18 cellular contexts compared by ENCODE assay signal in genomic region chr12:87142346-87142745, GRCh38.
"Had no signal": no experiment of that assay in that cellular context is flagged by ENCODE, and none has a peak within 500 bp of the region (broad histone marks: within the 10 kb centered on the region; RNA-seq: fewer than 3 reads in every experiment).

No MANE protein-coding gene starts in this region.

- H3K4me3 ChIP-seq: lower lobe of right lung, right lobe of liver, thyroid gland had no signal

- H3K36me3 ChIP-seq: brain microvascular endothelial cell, lower lobe of right lung, neutrophil, right lobe of liver, thyroid gland had no signal

- DNase-seq: activated CD4-positive, alpha-beta T cell treated with anti-CD3 and anti-CD28 coated beads, Interleukin-2, amount 10 ng/mL, durations not matched to agents 24 days and 14 days; activated CD8-positive, alpha-beta T cell treated with anti-CD3 and anti-CD28 coated beads for 36 hours; activated naive CD4-positive, alpha-beta T cell treated with Interleukin-2 at 50 U/mL for 16 hours; activated naive CD8-positive, alpha-beta T cell treated with anti-CD3 and anti-CD28 coated beads, Interleukin-2, amount 10 ng/mL, durations not matched to agents 7 days and 5 days; activated T-cell treated with anti-CD3 and anti-CD28 coated beads, Interleukin-2, amount 50 U/mL, for 1 hour; brain microvascular endothelial cell; cortex of kidney; effector CD4-positive, alpha-beta T cell; head of caudate nucleus; lower lobe of right lung; right lobe of liver; stimulated activated naive B cell treated with anti-CD40 and anti-IgM and Interleukin-4, amounts not matched to agents 10 μg/mL and 1 μg/mL and 100 μg/mL, for 72 hours; T-cell; thyroid gland had no signal

- H3K9me3 Mint-ChIP-seq: activated CD4-positive, alpha-beta T cell treated with anti-CD3 and anti-CD28 coated beads, Interleukin-2, amount 10 ng/mL, durations not matched to agents 24 days and 14 days had no signal

- H3K27me3 Mint-ChIP-seq: activated CD4-positive, alpha-beta T cell treated with anti-CD3 and anti-CD28 coated beads, Interleukin-2, amount 10 ng/mL, durations not matched to agents 24 days and 14 days; activated CD8-positive, alpha-beta T cell treated with anti-CD3 and anti-CD28 coated beads for 36 hours; activated naive CD8-positive, alpha-beta T cell treated with anti-CD3 and anti-CD28 coated beads, Interleukin-2, amount 10 ng/mL, durations not matched to agents 7 days and 5 days; activated T-helper 17 cell treated with anti-CD3 and anti-CD28 coated beads, Interleukin-2, amount 50 U/mL, for 72 hours; natural killer cell treated with Interleukin-12 subunit alpha and Interleukin-12 subunit beta and Interleukin-15 and Interleukin-18, amount 100 ng/mL, for 72 hours; stimulated activated naive B cell treated with anti-CD40 and anti-IgM and Interleukin-4, amounts not matched to agents 10 μg/mL and 1 μg/mL and 100 μg/mL, for 72 hours; T-cell had no signal

- H3K27ac ChIP-seq: brain microvascular endothelial cell, lower lobe of right lung, neutrophil, parathyroid adenoma, right lobe of liver, thyroid gland had no signal

- H3K4me1 ChIP-seq: lower lobe of right lung, parathyroid adenoma, right lobe of liver, thyroid gland had no signal

- H3K36me3 Mint-ChIP-seq: activated naive CD8-positive, alpha-beta T cell treated with anti-CD3 and anti-CD28 coated beads, Interleukin-2, amount 10 ng/mL, durations not matched to agents 7 days and 5 days; natural killer cell treated with Interleukin-12 subunit alpha and Interleukin-12 subunit beta and Interleukin-15 and Interleukin-18, amount 100 ng/mL, for 72 hours; stimulated activated naive B cell treated with anti-CD40 and anti-IgM and Interleukin-4, amounts not matched to agents 10 μg/mL and 1 μg/mL and 100 μg/mL, for 72 hours; T-cell had no signal

- H3K27me3 ChIP-seq: brain microvascular endothelial cell, neutrophil, right lobe of liver, thyroid gland had no signal

- H3K9me3 ChIP-seq: lower lobe of right lung, neutrophil, right lobe of liver, thyroid gland had no signal

- H3K27ac Mint-ChIP-seq: activated CD4-positive, alpha-beta T cell treated with anti-CD3 and anti-CD28 coated beads, Interleukin-2, amount 10 ng/mL, durations not matched to agents 24 days and 14 days; activated CD8-positive, alpha-beta T cell treated with anti-CD3 and anti-CD28 coated beads for 36 hours; activated naive CD8-positive, alpha-beta T cell treated with anti-CD3 and anti-CD28 coated beads, Interleukin-2, amount 10 ng/mL, durations not matched to agents 7 days and 5 days; activated T-helper 17 cell treated with anti-CD3 and anti-CD28 coated beads, Interleukin-2, amount 50 U/mL, for 72 hours; natural killer cell treated with Interleukin-12 subunit alpha and Interleukin-12 subunit beta and Interleukin-15 and Interleukin-18, amount 100 ng/mL, for 72 hours; stimulated activated naive B cell treated with anti-CD40 and anti-IgM and Interleukin-4, amounts not matched to agents 10 μg/mL and 1 μg/mL and 100 μg/mL, for 72 hours; T-cell had no signal

- H3K4me1 Mint-ChIP-seq: activated CD4-positive, alpha-beta T cell treated with anti-CD3 and anti-CD28 coated beads, Interleukin-2, amount 10 ng/mL, durations not matched to agents 24 days and 14 days; activated naive CD8-positive, alpha-beta T cell treated with anti-CD3 and anti-CD28 coated beads, Interleukin-2, amount 10 ng/mL, durations not matched to agents 7 days and 5 days; activated T-helper 17 cell treated with anti-CD3 and anti-CD28 coated beads, Interleukin-2, amount 50 U/mL, for 72 hours; stimulated activated naive B cell treated with anti-CD40 and anti-IgM and Interleukin-4, amounts not matched to agents 10 μg/mL and 1 μg/mL and 100 μg/mL, for 72 hours; T-cell had no signal

- H3K4me3 Mint-ChIP-seq: activated CD4-positive, alpha-beta T cell treated with anti-CD3 and anti-CD28 coated beads, Interleukin-2, amount 10 ng/mL, durations not matched to agents 24 days and 14 days; activated CD8-positive, alpha-beta T cell treated with anti-CD3 and anti-CD28 coated beads for 36 hours; activated naive CD8-positive, alpha-beta T cell treated with anti-CD3 and anti-CD28 coated beads, Interleukin-2, amount 10 ng/mL, durations not matched to agents 7 days and 5 days; activated T-helper 17 cell treated with anti-CD3 and anti-CD28 coated beads, Interleukin-2, amount 50 U/mL, for 72 hours; natural killer cell treated with Interleukin-12 subunit alpha and Interleukin-12 subunit beta and Interleukin-15 and Interleukin-18, amount 100 ng/mL, for 72 hours; stimulated activated naive B cell treated with anti-CD40 and anti-IgM and Interleukin-4, amounts not matched to agents 10 μg/mL and 1 μg/mL and 100 μg/mL, for 72 hours; T-cell had no signal
